ENCODE assay signal across 31 cellular contexts in genomic region chr5:105167092-105167491, GRCh38.
"Had no signal": no experiment of that assay in that cellular context is flagged by ENCODE, and none has a peak within 500 bp of the region (broad histone marks: within the 10 kb centered on the region; RNA-seq: fewer than 3 reads in every experiment).

No MANE protein-coding gene starts in this region.

- DNase-seq: activated CD4-positive, alpha-beta T cell treated with anti-CD3 and anti-CD28 coated beads, Interleukin-2, amount 10 ng/mL, durations not matched to agents 24 days and 14 days; activated CD4-positive, alpha-beta T cell treated with anti-CD3 and anti-CD28 coated beads, Interleukin-2, amount 50 U/mL, for 4 hours; activated CD8-positive, alpha-beta T cell treated with anti-CD3 and anti-CD28 coated beads for 36 hours; activated effector memory CD4-positive, alpha-beta T cell treated with anti-CD3 and anti-CD28 coated beads, Interleukin-2, amount 50 U/mL, for 16 hours; activated naive CD4-positive, alpha-beta T cell; activated naive CD4-positive, alpha-beta T cell treated with anti-CD3 and anti-CD28 coated beads, Interleukin-2, amount 50 U/mL, for 16 hours; activated naive CD8-positive, alpha-beta T cell treated with anti-CD3 and anti-CD28 coated beads for 36 hours; activated T-cell treated with anti-CD3 and anti-CD28 coated beads, Interleukin-2, amount 50 U/mL, for 1 hour; activated T-cell treated with anti-CD3 and anti-CD28 coated beads, Interleukin-2, amount 50 U/mL, for 72 hours; amniotic stem cell; aorta; brain microvascular endothelial cell; central memory CD4-positive, alpha-beta T cell; NCI-H1105; NCI-H1417 treated with DMSO at 0.1 percent for 48 hours; NCI-H1694; NCI-H1930; NCI-H2081 treated with DMSO at 0.1 percent for 48 hours; NCI-H226; NCI-H446 treated with DMSO at 0.1 percent for 48 hours; NCI-H524; NCI-H69; NK-92 treated with Interleukin-12 subunit alpha and Interleukin-12 subunit beta, amount 100 ng/mL, for 24 hours; PC-9; SJCRH30; T1000; WERI-Rb-1 had no signal

- H3K4me3 Mint-ChIP-seq: activated CD4-positive, alpha-beta T cell treated with anti-CD3 and anti-CD28 coated beads, Interleukin-2, amount 10 ng/mL, durations not matched to agents 24 days and 14 days; activated CD8-positive, alpha-beta T cell treated with anti-CD3 and anti-CD28 coated beads for 36 hours; activated naive CD8-positive, alpha-beta T cell treated with anti-CD3 and anti-CD28 coated beads for 36 hours; activated T-cell treated with anti-CD3 and anti-CD28 coated beads, Interleukin-2, amount 50 U/mL, for 72 hours; activated T-helper 17 cell treated with anti-CD3 and anti-CD28 coated beads, Interleukin-2, amount 50 U/mL, for 72 hours had no signal

- H3K27ac Mint-ChIP-seq: activated CD4-positive, alpha-beta T cell treated with anti-CD3 and anti-CD28 coated beads, Interleukin-2, amount 10 ng/mL, durations not matched to agents 24 days and 14 days; activated CD8-positive, alpha-beta T cell treated with anti-CD3 and anti-CD28 coated beads for 36 hours; activated naive CD8-positive, alpha-beta T cell treated with anti-CD3 and anti-CD28 coated beads for 36 hours; activated T-cell treated with anti-CD3 and anti-CD28 coated beads, Interleukin-2, amount 50 U/mL, for 72 hours; activated T-helper 17 cell treated with anti-CD3 and anti-CD28 coated beads, Interleukin-2, amount 50 U/mL, for 72 hours had no signal

- H3K36me3 ChIP-seq: brain microvascular endothelial cell, SJCRH30, WERI-Rb-1 had no signal

- H3K27me3 Mint-ChIP-seq: activated CD4-positive, alpha-beta T cell treated with anti-CD3 and anti-CD28 coated beads, Interleukin-2, amount 10 ng/mL, durations not matched to agents 24 days and 14 days; activated CD8-positive, alpha-beta T cell treated with anti-CD3 and anti-CD28 coated beads for 36 hours; activated naive CD8-positive, alpha-beta T cell treated with anti-CD3 and anti-CD28 coated beads for 36 hours; activated T-helper 17 cell treated with anti-CD3 and anti-CD28 coated beads, Interleukin-2, amount 50 U/mL, for 72 hours had no signal

- H3K4me3 ChIP-seq: PC-9, SJCRH30, SK-N-MC had no signal

- H2AFZ ChIP-seq: PC-9 had no signal

- H3K4me2 ChIP-seq: PC-9 had no signal

- H3K9me3 ChIP-seq: SJCRH30 had no signal

- H3K4me1 ChIP-seq: SJCRH30 had no signal

- H3K27ac ChIP-seq: brain microvascular endothelial cell, PC-9, RWPE1, SJCRH30, SK-N-MC, WERI-Rb-1 had no signal

- H3K4me1 Mint-ChIP-seq: activated CD4-positive, alpha-beta T cell treated with anti-CD3 and anti-CD28 coated beads, Interleukin-2, amount 10 ng/mL, durations not matched to agents 24 days and 14 days; activated naive CD8-positive, alpha-beta T cell treated with anti-CD3 and anti-CD28 coated beads for 36 hours; activated T-helper 17 cell treated with anti-CD3 and anti-CD28 coated beads, Interleukin-2, amount 50 U/mL, for 72 hours had no signal

- H3K27me3 ChIP-seq: brain microvascular endothelial cell, SJCRH30 had no signal

- H3K36me3 Mint-ChIP-seq: activated naive CD8-positive, alpha-beta T cell treated with anti-CD3 and anti-CD28 coated beads for 36 hours had no signal

- ATAC-seq: activated CD8-positive, alpha-beta T cell treated with anti-CD3 and anti-CD28 coated beads for 36 hours; activated T-cell treated with anti-CD3 and anti-CD28 coated beads, Interleukin-2, amount 50 U/mL, for 72 hours; activated T-helper 17 cell treated with anti-CD3 and anti-CD28 coated beads, Interleukin-2, amount 50 U/mL, for 72 hours; Right ventricle myocardium inferior had no signal
